Comparison of ENCODE assay signal across 19 cellular contexts in genomic region chr3:29011441-29011840, GRCh38.
DNase-seq lines count a peak whose midpoint lies in the region; ATAC-seq and TF ChIP-seq lines count a peak whose summit lies in the region.
"Had no signal": no experiment of that assay in that cellular context is flagged by ENCODE, and none has a peak within 500 bp of the region (broad histone marks: within the 10 kb centered on the region; RNA-seq: fewer than 3 reads in every experiment).

No MANE protein-coding gene starts in this region.

- H3K4me3 Mint-ChIP-seq in neural progenitor cell (no peak overlapping the region), Caco-2 (ENCODE audit: unreplicated experiment) (no peak overlapping the region)
- H3K4me3 Mint-ChIP-seq: CD4-positive, CD25-positive, alpha-beta regulatory T cell; CD8-positive, alpha-beta memory T cell; HFFc6 had no signal

- H3K36me3 Mint-ChIP-seq in neural progenitor cell (no peaks in the 10 kb centered on the region), Caco-2 (ENCODE audit: insufficient read depth, unreplicated experiment) (no peaks in the 10 kb centered on the region)
- H3K36me3 Mint-ChIP-seq: CD4-positive, CD25-positive, alpha-beta regulatory T cell; CD8-positive, alpha-beta memory T cell had no signal

- POLR2A ChIA-PET in Caco-2 (lab: Charles Lee) = no interaction called here

- no peaks in the 10 kb centered on the region for H3K79me2 ChIP-seq in neural progenitor cell (ENCODE audit: low read depth)

- H3K4me2 ChIP-seq in neural progenitor cell = peak overlapping the region; percentile 63

- H3K4me3 ChIP-seq in neural progenitor cell = no peak overlapping the region
- H3K4me3 ChIP-seq in Caco-2 (ENCODE audit: low read depth, low read length) = no peak overlapping the region
- no peak overlapping the region for H3K4me3 ChIP-seq in spleen

- H3K9me3 Mint-ChIP-seq in neural progenitor cell = no peaks in the 10 kb centered on the region
- no peaks in the 10 kb centered on the region for H3K9me3 Mint-ChIP-seq in Caco-2 (ENCODE audit: unreplicated experiment)
- H3K9me3 Mint-ChIP-seq: CD4-positive, CD25-positive, alpha-beta regulatory T cell; HFFc6 had no signal

- ATAC-seq in HG03135 (IDR thresholded peaks at IDR 0.05; ENCODE audit: unreplicated experiment) = no peak
- ATAC-seq: HCT116, HepG2 had no signal

- peaks cover 22% of the 10 kb centered on the region for H3K4me1 ChIP-seq in neural progenitor cell
- no peaks in the 10 kb centered on the region for H3K4me1 ChIP-seq in Caco-2
- H3K4me1 ChIP-seq in spleen = no peaks in the 10 kb centered on the region
- H3K4me1 ChIP-seq: BE2C had no signal

- no peak for TF ChIP-seq CTCF in neural progenitor cell (IDR thresholded peaks at IDR 0.05)
- TF ChIP-seq CTCF in Caco-2 (IDR thresholded peaks at IDR 0.05; ENCODE audit: insufficient read depth in 1 of 2, low read depth in 1 of 2, low read length in 1 of 2, severe bottlenecking in 1 of 2, unreplicated experiment in 1 of 2) = no peak
- TF ChIP-seq CTCF in spleen (IDR thresholded peaks at IDR 0.05 in 8 of 11, conservative IDR thresholded peaks at IDR 0.05 in 3 of 11) = no peak

- no peaks in the 10 kb centered on the region for H4K20me1 ChIP-seq in neural progenitor cell (ENCODE audit: low read depth)

- intact Hi-C loops in Caco-2 (cut with micrococcal nuclease; ENCODE audit: unreplicated experiment) (no loop called here), spleen (cut with DNase I; ENCODE audit: low total_unique reads) (no loop called here)

- H3K27me3 ChIP-seq in neural progenitor cell (no peaks in the 10 kb centered on the region), Caco-2 (replicated peaks; ENCODE audit: control insufficient read depth, insufficient read depth, low read length) (no peaks in the 10 kb centered on the region), spleen (replicated peaks in 1 of 7) (no peaks in the 10 kb centered on the region)
- H3K27me3 ChIP-seq: BE2C had no signal

- peaks cover 8% of the 10 kb centered on the region for H3F3A ChIP-seq in neural progenitor cell (ENCODE audit: low read depth)

- H3K9ac ChIP-seq in neural progenitor cell = no peak overlapping the region

- peaks cover 6% of the 10 kb centered on the region for H3K27me3 Mint-ChIP-seq in neural progenitor cell (ENCODE audit: insufficient read depth, low read depth)
- peaks cover 2% of the 10 kb centered on the region for H3K27me3 Mint-ChIP-seq in Caco-2 (ENCODE audit: insufficient read depth, unreplicated experiment)
- H3K27me3 Mint-ChIP-seq: CD4-positive, CD25-positive, alpha-beta regulatory T cell had no signal

- TF ChIP-seq POLR2A in spleen (IDR thresholded peaks at IDR 0.05) = no peak

- no peaks in the 10 kb centered on the region for H3K9me3 ChIP-seq in neural progenitor cell (ENCODE audit: low read depth)
- no peaks in the 10 kb centered on the region for H3K9me3 ChIP-seq in Caco-2
- H3K9me3 ChIP-seq in spleen = no peaks in the 10 kb centered on the region
- H3K9me3 ChIP-seq: BE2C had no signal

- H3K27ac Mint-ChIP-seq in neural progenitor cell (no peak overlapping the region), Caco-2 (ENCODE audit: unreplicated experiment) (no peak overlapping the region)
- H3K27ac Mint-ChIP-seq: CD4-positive, CD25-positive, alpha-beta regulatory T cell; CD8-positive, alpha-beta memory T cell; HFFc6 had no signal

- H2AFZ ChIP-seq in neural progenitor cell (replicated peaks) = no peak overlapping the region

- DNase-seq in NCI-H446 treated with DMSO at 0.1 percent for 48 hours (lab: John Stamatoyannopoulos, UW) (peak; percentile 3), NCI-H69 (lab: John Stamatoyannopoulos, UW) (peak; percentile 3), globus pallidus (ENCODE audit: low spot score) (peak; percentile 12), neural progenitor cell (ENCODE audit: low spot score) (peak; percentile 76), NCI-H2029 treated with DMSO at 0.1 percent for 48 hours (lab: John Stamatoyannopoulos, UW) (no peak), Caco-2 (no peak), spleen (no peak)
- DNase-seq: ACHN; BE2C; C1 segment of cervical spinal cord; CD4-positive, CD25-positive, alpha-beta regulatory T cell; CD8-positive, alpha-beta memory T cell; COR-L47; GOT3; H7; HFFc6 had no signal

- H3K27ac ChIP-seq in neural progenitor cell (peak overlapping the region; percentile 55), spleen (no peak overlapping the region)

- 85 to 94% (median 88%) methylated on average over 2 of the region's 2 CpGs for WGBS in spleen, 5 donors

- H3K36me3 ChIP-seq in neural progenitor cell = no peaks in the 10 kb centered on the region
- no peaks in the 10 kb centered on the region for H3K36me3 ChIP-seq in Caco-2 (ENCODE audit: control insufficient read depth, insufficient read depth, low read length)
- no peaks in the 10 kb centered on the region for H3K36me3 ChIP-seq in spleen
- H3K36me3 ChIP-seq: BE2C had no signal

- H3K4me1 Mint-ChIP-seq in neural progenitor cell (peaks cover 11% of the 10 kb centered on the region), Caco-2 (ENCODE audit: low read depth, unreplicated experiment) (no peaks in the 10 kb centered on the region)
- H3K4me1 Mint-ChIP-seq: CD4-positive, CD25-positive, alpha-beta regulatory T cell; CD8-positive, alpha-beta memory T cell had no signal

- BruUV-seq in Caco-2 (replicated peaks; lab: Mats Ljungman, UMichigan) = no TSS peak

- CTCF ChIA-PET in Caco-2 (lab: Charles Lee) = no interaction called here

Comparison
In these comparisons a context has a peak if more than half of its experiments do, and no peak if none do; other contexts are left out.
1. DNase-seq: peak in NCI-H446 treated with DMSO at 0.1 percent for 48 hours (single experiment), NCI-H69 (single experiment), globus pallidus (single experiment) and neural progenitor cell (single experiment); none in NCI-H2029 treated with DMSO at 0.1 percent for 48 hours (single experiment), Caco-2 (0 of 2) and spleen (single experiment).